16 cellular contexts compared by ENCODE assay signal in genomic region chr1:169509354-169509753, GRCh38. TPM values are rescaled to one million over a fixed set of nuclear protein-coding genes. Genes with fewer than 3 reads are reported as not detected.
DNase-seq lines count a peak whose midpoint lies in the region; ATAC-seq, FAIRE-seq and TF ChIP-seq lines count a peak whose summit lies in the region.
"Had no signal": no experiment of that assay in that cellular context is flagged by ENCODE, and none has a peak within 500 bp of the region (broad histone marks: within the 10 kb centered on the region; RNA-seq: fewer than 3 reads in every experiment).

No MANE protein-coding gene starts in this region.

- H3K4me2 ChIP-seq in GM23248 (ENCODE audit: unreplicated experiment): no peak overlapping the region

- no peaks in the 10 kb centered on the region for H3K27me3 Mint-ChIP-seq in Calu3 (ENCODE audit: unreplicated experiment)
- H3K27me3 Mint-ChIP-seq: stimulated activated naive B cell treated with anti-CD40 and anti-IgM and Interleukin-4, amounts not matched to agents 10 μg/mL and 1 μg/mL and 100 μg/mL, for 72 hours; T-cell had no signal

- H2AFZ ChIP-seq in GM23248: no peak overlapping the region

- H3K4me3 ChIP-seq in kidney (ENCODE audit: low read length in 2 of 2): no peak overlapping the region
- H3K4me3 ChIP-seq in GM23248: no peak overlapping the region
- H3K4me3 ChIP-seq: cardiac muscle cell had no signal

- in situ Hi-C loops in GM23248 (cut with MboI): no loop called here

- WGBS in GM23248 (ENCODE audit: low coverage in 1 of 2, low lambda C conversion rate in 2 of 2, missing lambda C conversion rate in 2 of 2), 2 experiments: 95 to 96% methylated on average over 1 of the region's 1 CpG

- H3K4me1 ChIP-seq in kidney (ENCODE audit: control insufficient read depth in 1 of 2, insufficient read depth in 1 of 2, low read depth in 1 of 2, low read length in 2 of 2) (peaks cover 3 to 4% of the 10 kb centered on the region in 2 donors), GM23248 (ENCODE audit: insufficient read depth) (peaks cover 22% of the 10 kb centered on the region)

- no peak for TF ChIP-seq CTCF in Calu3 (IDR thresholded peaks at IDR 0.05; ENCODE audit: unreplicated experiment)
- TF ChIP-seq CTCF in kidney (IDR thresholded peaks at IDR 0.05; ENCODE audit: borderline replicate concordance, extremely low read depth, insufficient read depth): peak; percentile 6

- no peaks in the 10 kb centered on the region for H4K20me1 ChIP-seq in GM23248 (ENCODE audit: insufficient read depth)

- H3K27ac ChIP-seq in kidney (ENCODE audit: low read depth in 2 of 2, low read length in 2 of 2) (no peak overlapping the region), GM23248 (no peak overlapping the region)
- H3K27ac ChIP-seq: cardiac muscle cell had no signal

- peaks cover 27% of the 10 kb centered on the region for H3F3A ChIP-seq in GM23248 (ENCODE audit: insufficient read depth)

- no peak overlapping the region for H3K9ac ChIP-seq in kidney (ENCODE audit: low read length in 2 of 2)
- H3K9ac ChIP-seq in GM23248: no peak overlapping the region

- peaks cover 18% of the 10 kb centered on the region for H3K36me3 Mint-ChIP-seq in Calu3 (ENCODE audit: insufficient read depth, unreplicated experiment)
- H3K36me3 Mint-ChIP-seq: stimulated activated naive B cell treated with anti-CD40 and anti-IgM and Interleukin-4, amounts not matched to agents 10 μg/mL and 1 μg/mL and 100 μg/mL, for 72 hours had no signal

- BruUV-seq in Calu3 (replicated peaks; lab: Mats Ljungman, UMichigan): no TSS peak

- CTCF ChIA-PET in Calu3 (lab: Charles Lee): interaction anchor here (1.2 to 5.0 kb wide), 5 partner anchors 13 to 43 kb away, joined by 3 to 25 read pairs (median 5); partner anchors contain the start of gene SLC19A2

- no peak for ATAC-seq in GM19463 (IDR thresholded peaks at IDR 0.05; ENCODE audit: unreplicated experiment)
- ATAC-seq: stimulated activated naive B cell treated with anti-CD40 and anti-IgM and Interleukin-4, amounts not matched to agents 10 μg/mL and 1 μg/mL and 100 μg/mL, for 72 hours had no signal

- no peak for FAIRE-seq in kidney (lab: Jason Lieb, UNC)
- FAIRE-seq: G401.6 had no signal

- no peaks in the 10 kb centered on the region for H3K9me3 Mint-ChIP-seq in Calu3 (ENCODE audit: low read depth, unreplicated experiment)
- H3K9me3 Mint-ChIP-seq: activated naive CD4-positive, alpha-beta T cell treated with anti-CD3 and anti-CD28 coated beads for 36 hours; stimulated activated naive B cell treated with anti-CD40 and anti-IgM and Interleukin-4, amounts not matched to agents 10 μg/mL and 1 μg/mL and 100 μg/mL, for 72 hours; T-cell had no signal

- H3K79me2 ChIP-seq in GM23248 (ENCODE audit: insufficient read depth): no peaks in the 10 kb centered on the region

- DNase-seq in Calu3 (peak; percentile 23), NCI-H146 (lab: John Stamatoyannopoulos, UW) (peak; percentile 97), SHP77 (lab: John Stamatoyannopoulos, UW) (peak; percentile 59 to 60), kidney (no peak), LoVo (ENCODE audit: low spot score) (no peak), GM23248 (no peak)
- no peak for DNase-seq in NK-92 treated with Interleukin-12 subunit alpha and Interleukin-12 subunit beta, amount 100 ng/mL, for 24 hours (lab: John Stamatoyannopoulos, UW)
- DNase-seq: activated CD8-positive, alpha-beta T cell treated with anti-CD3 and anti-CD28 coated beads, Interleukin-2, amount 10 ng/mL, durations not matched to agents 7 days and 5 days; activated naive CD4-positive, alpha-beta T cell treated with anti-CD3 and anti-CD28 coated beads for 36 hours; midbrain; stimulated activated CD4-positive, alpha-beta T cell treated with anti-CD3 and anti-CD28 coated beads, Interleukin-4, amount 100 ng/mL, for 1 hour; stimulated activated naive B cell treated with anti-CD40 and anti-IgM and Interleukin-4, amounts not matched to agents 10 μg/mL and 1 μg/mL and 100 μg/mL, for 72 hours; T-cell had no signal

- no peaks in the 10 kb centered on the region for H3K9me3 ChIP-seq in kidney (ENCODE audit: control insufficient read depth in 1 of 2, low read length in 2 of 2)
- no peaks in the 10 kb centered on the region for H3K9me3 ChIP-seq in GM23248 (ENCODE audit: low read depth)

- H3K4me3 Mint-ChIP-seq in Calu3 (ENCODE audit: low read depth, unreplicated experiment): no peak overlapping the region
- H3K4me3 Mint-ChIP-seq: activated naive CD4-positive, alpha-beta T cell treated with anti-CD3 and anti-CD28 coated beads for 36 hours; stimulated activated naive B cell treated with anti-CD40 and anti-IgM and Interleukin-4, amounts not matched to agents 10 μg/mL and 1 μg/mL and 100 μg/mL, for 72 hours had no signal

- intact Hi-C loops in Calu3 (cut with micrococcal nuclease; ENCODE audit: unreplicated experiment) (loop anchor here (2.0 kb wide), 1 partner anchor 23 kb away; no protein-coding TSS in a partner anchor), kidney (cut with DNase I) (no loop called here)

- H3K27me3 ChIP-seq in GM23248 (replicated peaks; ENCODE audit: insufficient read depth): no peaks in the 10 kb centered on the region
- H3K27me3 ChIP-seq: cardiac muscle cell had no signal

- H3K27ac Mint-ChIP-seq in Calu3 (ENCODE audit: unreplicated experiment): peak overlapping the region; percentile 48
- H3K27ac Mint-ChIP-seq: activated naive CD4-positive, alpha-beta T cell treated with anti-CD3 and anti-CD28 coated beads for 36 hours; stimulated activated naive B cell treated with anti-CD40 and anti-IgM and Interleukin-4, amounts not matched to agents 10 μg/mL and 1 μg/mL and 100 μg/mL, for 72 hours had no signal

- H3K36me3 ChIP-seq in kidney (ENCODE audit: control insufficient read depth in 1 of 2, insufficient read depth in 2 of 2, low read length in 2 of 2): no peaks in the 10 kb centered on the region
- H3K36me3 ChIP-seq in GM23248 (ENCODE audit: low read depth): no peaks in the 10 kb centered on the region
- H3K36me3 ChIP-seq: cardiac muscle cell had no signal

- peaks cover 2% of the 10 kb centered on the region; the same call in 1 of the 2 replicates for H3K9me2 ChIP-seq in GM23248 (ENCODE audit: insufficient read depth)

- H3K4me1 Mint-ChIP-seq in Calu3 (ENCODE audit: low read depth, unreplicated experiment): peaks cover 85% of the 10 kb centered on the region

RNA-seq across cellular contexts. Expression of gene SLC19A2, which starts 23.6 kb away (rescaled TPM):
- total RNA-seq in Calu3 (2022) (22.0 and 24.2 TPM in 2 replicates), kidney (7.8 TPM)
- polyA plus RNA-seq in kidney (ENCODE audit: insufficient read depth, low read depth, low replicate concordance) (10.9 TPM), GM23248 (2016; fragmentation: Nextera tagmentation; extraction: Ambion mirVana) (2.1 and 2.6 TPM in 2 replicates)
- total RNA-seq in GM23248 (2014; rRNA removed; shearing (Covaris generic)): 7.1 and 7.6 TPM in 2 replicates

Comparison
In these comparisons a context has a peak if more than half of its experiments do, and no peak if none do; other contexts are left out.
1. DNase-seq: peak in Calu3 (single experiment), NCI-H146 (single experiment) and SHP77 (2 of 2); none in kidney (single experiment), NK-92 treated with Interleukin-12 subunit alpha and Interleukin-12 subunit beta, amount 100 ng/mL, for 24 hours (single experiment), LoVo (single experiment) and GM23248 (single experiment).